In the genomic region with DNA sequence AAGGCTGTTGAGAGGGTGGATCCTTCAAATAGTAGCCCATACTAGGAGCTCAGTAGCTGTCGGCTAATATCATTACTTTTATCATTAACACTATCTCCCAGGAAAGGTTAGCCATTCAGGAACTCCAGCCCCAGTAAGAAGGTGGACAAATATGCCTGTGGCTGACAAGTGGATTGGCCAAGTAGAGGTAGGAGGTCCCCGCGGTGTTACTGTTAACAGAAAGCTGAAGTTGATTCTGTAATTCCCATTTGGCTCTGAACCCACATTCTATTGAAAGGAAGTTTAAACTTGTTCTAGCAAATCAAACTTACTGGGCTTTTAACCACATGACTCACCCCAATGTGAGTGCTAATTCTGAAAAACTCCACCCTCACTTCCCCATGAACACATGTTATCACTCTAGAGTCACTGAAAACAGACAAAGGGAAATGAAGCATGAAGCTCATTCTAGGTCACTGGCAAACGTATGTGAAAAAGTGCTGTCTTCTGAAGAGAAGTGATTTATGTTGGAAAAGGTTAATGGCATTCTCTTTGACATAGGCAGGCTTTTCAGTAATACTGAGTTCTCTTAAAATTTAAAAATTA, we compare ENCODE assay signal across 12 cellular contexts.
DNase-seq lines count a peak whose midpoint lies in the region; ATAC-seq and TF ChIP-seq lines count a peak whose summit lies in the region.
"Had no signal": no experiment of that assay in that cellular context is flagged by ENCODE, and none has a peak within 500 bp of the region (broad histone marks: within the 10 kb centered on the region; RNA-seq: fewer than 3 reads in every experiment).

No MANE protein-coding gene starts in this region.

- no peaks in the 10 kb centered on the region for H3K4me1 Mint-ChIP-seq in naive thymus-derived CD8-positive, alpha-beta T cell
- H3K4me1 Mint-ChIP-seq: stimulated activated memory B cell treated with anti-CD40 and anti-IgM and Interleukin-4, amounts not matched to agents 10 μg/mL and 1 μg/mL and 100 μg/mL, for 72 hours had no signal

- H3K36me3 ChIP-seq in BE2C, result no peaks in the 10 kb centered on the region
- H3K36me3 ChIP-seq: ascending aorta had no signal

- peaks cover 0 to 8% (median 3%) of the 10 kb centered on the region in 5 donors for H3K27me3 Mint-ChIP-seq in naive thymus-derived CD8-positive, alpha-beta T cell
- H3K27me3 Mint-ChIP-seq: stimulated activated memory B cell treated with anti-CD40 and anti-IgM and Interleukin-4, amounts not matched to agents 10 μg/mL and 1 μg/mL and 100 μg/mL, for 72 hours had no signal

- POLR2A ChIA-PET in naive thymus-derived CD8-positive, alpha-beta T cell (lab: Charles Lee), result no interaction called here

- H3K27ac Mint-ChIP-seq in naive thymus-derived CD8-positive, alpha-beta T cell, result no peak overlapping the region
- H3K27ac Mint-ChIP-seq: stimulated activated memory B cell treated with anti-CD40 and anti-IgM and Interleukin-4, amounts not matched to agents 10 μg/mL and 1 μg/mL and 100 μg/mL, for 72 hours had no signal

- no peaks in the 10 kb centered on the region for H3K36me3 Mint-ChIP-seq in naive thymus-derived CD8-positive, alpha-beta T cell
- H3K36me3 Mint-ChIP-seq: stimulated activated memory B cell treated with anti-CD40 and anti-IgM and Interleukin-4, amounts not matched to agents 10 μg/mL and 1 μg/mL and 100 μg/mL, for 72 hours had no signal

- H3K4me3 ChIP-seq in BE2C (ENCODE audit: low read depth, low read length) (no peak overlapping the region), fibroblast of villous mesenchyme (ENCODE audit: low read depth, low read length) (no peak overlapping the region)
- H3K4me3 ChIP-seq: ascending aorta had no signal

- H3K9me3 Mint-ChIP-seq in naive thymus-derived CD8-positive, alpha-beta T cell, result peaks cover 0 to 3% (median 0%) of the 10 kb centered on the region in 9 donors

- H3K4me3 Mint-ChIP-seq in naive thymus-derived CD8-positive, alpha-beta T cell, result no peak overlapping the region
- H3K4me3 Mint-ChIP-seq: stimulated activated memory B cell treated with anti-CD40 and anti-IgM and Interleukin-4, amounts not matched to agents 10 μg/mL and 1 μg/mL and 100 μg/mL, for 72 hours had no signal

- peak; percentile 20 for DNase-seq in BE2C
- DNase-seq in NCI-H187 (lab: John Stamatoyannopoulos, UW), result peak; percentile 59 to 77
- peak; percentile 36 for DNase-seq in fibroblast of villous mesenchyme (ENCODE audit: low read depth)
- no peak for DNase-seq in GDM1 (lab: John Stamatoyannopoulos, UW)
- no peak for DNase-seq in NCI-H1436 (lab: John Stamatoyannopoulos, UW)
- no peak for DNase-seq in NK-92 (lab: John Stamatoyannopoulos, UW; ENCODE audit: unreplicated experiment)
- no peak for DNase-seq in naive thymus-derived CD8-positive, alpha-beta T cell
- DNase-seq: H7, NCI-H1694 had no signal

- no peaks in the 10 kb centered on the region for H3K9me3 ChIP-seq in BE2C
- H3K9me3 ChIP-seq: ascending aorta had no signal

- no peak for TF ChIP-seq CTCF in BE2C (IDR thresholded peaks at IDR 0.05; ENCODE audit: low read depth, low read length)
- no peak for TF ChIP-seq CTCF in fibroblast of villous mesenchyme (IDR thresholded peaks at IDR 0.05; ENCODE audit: insufficient read depth, low read depth, low read length)

- ATAC-seq in GM21529 (IDR thresholded peaks at IDR 0.05; ENCODE audit: unreplicated experiment), result peak; percentile 54
- no peak for ATAC-seq in naive thymus-derived CD8-positive, alpha-beta T cell
- ATAC-seq: stimulated activated memory B cell treated with anti-CD40 and anti-IgM and Interleukin-4, amounts not matched to agents 10 μg/mL and 1 μg/mL and 100 μg/mL, for 72 hours had no signal

- peaks cover 6% of the 10 kb centered on the region; the same call in 1 of the 2 replicates for H3K4me1 ChIP-seq in BE2C

- H3K27me3 ChIP-seq in BE2C, result no peaks in the 10 kb centered on the region
- H3K27me3 ChIP-seq: ascending aorta had no signal

Comparison
In these comparisons a context has a peak if more than half of its experiments do, and no peak if none do; other contexts are left out.
1. DNase-seq: peak in BE2C (single experiment), NCI-H187 (2 of 2) and fibroblast of villous mesenchyme (single experiment); none in GDM1 (single experiment), NCI-H1436 (single experiment), NK-92 (single experiment) and naive thymus-derived CD8-positive, alpha-beta T cell (0 of 10).